Comparison of ENCODE assay signal across 1 cellular context in genomic region chr7:7136423-7136822, GRCh38.
TF ChIP-seq lines count a peak whose summit lies in the region.

No MANE protein-coding gene starts in this region.

TF ChIP-seq in K562, 482 proteins besides CTCF, POLR2A, EP300 and RAD21 (continued from another document):
- TF ChIP-seq PKNOX1 (IDR thresholded peaks at IDR 0.05) = peak; percentile 35; the same call in 1 of the 2 replicates
- peak; percentile 58; the same call in 1 of the 2 replicates for TF ChIP-seq MEF2A (IDR thresholded peaks at IDR 0.05; ENCODE audit: control insufficient read depth, low read depth, low read length)
- no peak for TF ChIP-seq FUS (optimal IDR thresholded peaks at IDR 0.05; ENCODE audit: low read depth, low read length)
- no peak for TF ChIP-seq BHLHE40 (IDR thresholded peaks at IDR 0.05; ENCODE audit: low read length)
- no peak for TF ChIP-seq PBX2 (CRISPR knock-in tag; IDR thresholded peaks at IDR 0.05; ENCODE audit: low read depth)
- peak; percentile 80 for TF ChIP-seq PBX2 (tag; conservative IDR thresholded peaks at IDR 0.05; ENCODE audit: low read depth)
- TF ChIP-seq SMARCC2 (IDR thresholded peaks at IDR 0.05; ENCODE audit: low read depth) = peak; percentile 40; the same call in 1 of the 2 replicates
- TF ChIP-seq RCOR1 (IDR thresholded peaks at IDR 0.05; ENCODE audit: borderline replicate concordance in 1 of 2, low read depth in 2 of 2, low read length in 2 of 2) = peak in 1 of 2 experiments; percentile 38; a peak in 1 of 4 replicates
- peak; percentile 24 for TF ChIP-seq DACH1 (IDR thresholded peaks at IDR 0.05; ENCODE audit: partially characterized antibody)
- TF ChIP-seq TEAD4 (IDR thresholded peaks at IDR 0.05; ENCODE audit: low read length) = peak; percentile 41; the same call in 1 of the 2 replicates
- TF ChIP-seq TEAD4 (CRISPR knock-in tag; IDR thresholded peaks at IDR 0.05; ENCODE audit: borderline replicate concordance) = no peak
- TF ChIP-seq MEF2D (tag; conservative IDR thresholded peaks at IDR 0.05; ENCODE audit: low read depth) = 0 out of 2 replicates have a peak, but pooled peaks have one; percentile 54
- TF ChIP-seq SOX6 (IDR thresholded peaks at IDR 0.05) = 0 out of 2 replicates have a peak, but pooled peaks have one; percentile 30
- TF ChIP-seq ZNF639 (CRISPR knock-in tag; conservative IDR thresholded peaks at IDR 0.05 in 1 of 2, IDR thresholded peaks at IDR 0.05 in 1 of 2) = 0 out of 4 replicates have a peak, but pooled peaks of 1 of the 2 experiments have one; percentile 37
- TF ChIP-seq MEIS2 (IDR thresholded peaks at IDR 0.05; ENCODE audit: partially characterized antibody) = peak; percentile 89
- TF ChIP-seq NUFIP1 (IDR thresholded peaks at IDR 0.05; ENCODE audit: partially characterized antibody) = no peak
- TF ChIP-seq TAL1 (IDR thresholded peaks at IDR 0.05) = peak; percentile 51; the same call in 1 of the 2 replicates
- no peak for TF ChIP-seq ZNF280B (CRISPR knock-in tag; IDR thresholded peaks at IDR 0.05)
- peak; percentile 73 for TF ChIP-seq CBFA2T3 (IDR thresholded peaks at IDR 0.05)
- 0 out of 2 replicates have a peak, but pooled peaks have one; percentile 10 for TF ChIP-seq SMARCA4 (IDR thresholded peaks at IDR 0.05)
